In the genomic region with DNA sequence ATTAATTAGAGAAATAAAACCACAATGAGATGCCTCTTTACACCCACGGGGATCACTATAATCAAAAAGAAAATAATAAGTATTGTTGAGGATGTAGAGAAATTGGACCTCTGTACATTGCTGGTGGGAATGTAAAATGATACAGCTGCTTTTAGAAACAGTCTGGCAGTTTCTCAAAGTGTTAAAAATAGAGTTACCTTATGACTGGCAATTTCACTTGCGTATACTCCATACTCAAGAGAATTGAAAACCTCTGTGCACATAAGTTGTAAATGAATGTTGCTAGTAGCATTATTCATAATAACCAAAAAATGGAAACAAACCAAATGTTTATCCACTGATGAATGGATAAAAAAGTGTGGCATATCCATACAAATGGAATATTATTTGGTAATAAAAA, we compare ENCODE assay signal across 8 cellular contexts. TPM values are rescaled to one million over a fixed set of nuclear protein-coding genes. Genes with fewer than 3 reads are reported as not detected.
DNase-seq lines count a peak whose midpoint lies in the region; ATAC-seq and TF ChIP-seq lines count a peak whose summit lies in the region.
"Not testable (repeated sequence)": the region's sequence is repeated elsewhere in the genome, so short reads cannot be mapped to it uniquely, and the experiment has no call there.

No MANE protein-coding gene starts in this region.

- not testable (repeated sequence) for TF ChIP-seq CTCF in gastrocnemius medialis (IDR thresholded peaks at IDR 0.05 in 4 of 5, conservative IDR thresholded peaks at IDR 0.05 in 1 of 5)

- ATAC-seq in GM18502 (IDR thresholded peaks at IDR 0.05; ENCODE audit: poor library complexity, unreplicated experiment): peak; percentile 83
- ATAC-seq in GM18907 (IDR thresholded peaks at IDR 0.05; ENCODE audit: unreplicated experiment): peak; percentile 53
- ATAC-seq in GM21381 (IDR thresholded peaks at IDR 0.05; ENCODE audit: unreplicated experiment): peak; percentile 64
- ATAC-seq in HG02571 (IDR thresholded peaks at IDR 0.05; ENCODE audit: unreplicated experiment): peak; percentile 78
- ATAC-seq in HG02885 (IDR thresholded peaks at IDR 0.05; ENCODE audit: poor library complexity, unreplicated experiment): peak; percentile 91
- ATAC-seq in HG03135 (IDR thresholded peaks at IDR 0.05; ENCODE audit: unreplicated experiment): peak; percentile 59
- peak; percentile 52 for ATAC-seq in HG03571 (IDR thresholded peaks at IDR 0.05; ENCODE audit: unreplicated experiment)
- peak; percentile 100 for ATAC-seq in gastrocnemius medialis

- peak overlapping the region; percentile 77 to 90 (median 81) for H3K27ac ChIP-seq in gastrocnemius medialis

- H3K4me1 ChIP-seq in gastrocnemius medialis: peaks cover 9 to 16% of the 10 kb centered on the region in 2 donors

- DNase-seq in gastrocnemius medialis: not testable (repeated sequence)

- not testable (repeated sequence) for H3K4me3 ChIP-seq in gastrocnemius medialis

- TF ChIP-seq POLR2A in gastrocnemius medialis (IDR thresholded peaks at IDR 0.05): not testable (repeated sequence)

- H3K27me3 ChIP-seq in gastrocnemius medialis: not testable (repeated sequence)

- H3K36me3 ChIP-seq in gastrocnemius medialis: not testable (repeated sequence)

- in situ Hi-C loops in gastrocnemius medialis (cut with MboI; ENCODE audit: low sequenced_read_pairs in 4 of 4): not testable (repeated sequence)

- intact Hi-C loops in gastrocnemius medialis (cut with DNase I; ENCODE audit: low total_unique reads): not testable (repeated sequence)

- H3K9me3 ChIP-seq in gastrocnemius medialis: not testable (repeated sequence)

RNA-seq across cellular contexts. Expression of gene TIMM23B, which starts 6.3 kb away (rescaled TPM):
- 10 to 100 TPM; 17.2 to 33.4 (median 19.0) TPM for total RNA-seq in gastrocnemius medialis

RNA-seq across cellular contexts. Expression of gene PARG, which starts 6.3 kb away (rescaled TPM):
- 10 to 100 TPM; 14.3 to 18.9 (median 16.8) TPM for total RNA-seq in gastrocnemius medialis

RNA-seq across cellular contexts. Expression of gene AGAP6, which starts 40.1 kb away (rescaled TPM):
- total RNA-seq in gastrocnemius medialis: 10 to 100 TPM in 1 of 4 donors, 1 to 10 TPM in 3; 2.9 to 13.0 (median 5.0) TPM
